ENCODE assay signal across 12 cellular contexts in the genomic region with DNA sequence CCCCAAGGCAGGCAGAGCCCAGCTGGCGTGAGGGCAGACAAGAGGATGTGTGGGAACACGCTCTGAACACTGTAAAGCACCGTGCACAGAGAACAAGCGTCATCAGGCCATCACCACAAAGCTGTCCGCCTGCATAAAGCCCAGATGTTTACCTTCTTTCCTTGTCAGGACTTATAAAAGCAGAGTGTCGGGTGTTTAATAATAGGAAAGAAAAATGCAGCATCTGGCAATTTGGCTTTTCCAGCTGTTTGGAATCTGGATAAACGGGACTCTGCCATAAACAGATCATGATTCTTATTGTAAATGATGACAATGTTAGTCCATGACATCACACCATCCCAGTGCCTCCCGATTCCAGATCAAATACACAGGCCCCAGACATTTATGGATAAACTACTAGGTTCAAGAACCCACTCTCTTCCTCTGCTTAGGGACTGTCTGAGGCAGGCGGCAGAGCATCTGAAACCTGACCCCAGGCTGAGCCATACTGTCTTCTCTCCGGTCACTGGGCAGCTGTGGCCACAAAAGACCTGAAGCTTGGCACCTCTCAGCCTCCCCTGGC.
DNase-seq lines count a peak whose midpoint lies in the region; ATAC-seq lines count a peak whose summit lies in the region.
"Had no signal": no experiment of that assay in that cellular context is flagged by ENCODE, and none has a peak within 500 bp of the region (broad histone marks: within the 10 kb centered on the region; RNA-seq: fewer than 3 reads in every experiment).

No MANE protein-coding gene starts in this region.

- H3K27ac ChIP-seq in epithelial cell of prostate: no peak overlapping the region
- H3K27ac ChIP-seq: tibial artery had no signal

- DNase-seq in HCEC 1CT (peak; percentile 92), NCI-H510A treated with DMSO at 0.1 percent for 48 hours (lab: John Stamatoyannopoulos, UW) (peak; percentile 15), epithelial cell of prostate (ENCODE audit: low read depth, low spot score) (peak; percentile 40), skeletal muscle cell (ENCODE audit: low read depth) (peak; percentile 87), HuH-7.5 (ENCODE audit: low spot score) (no peak), NCI-H1417 treated with DMSO at 0.1 percent for 48 hours (lab: John Stamatoyannopoulos, UW) (no peak)
- DNase-seq: activated CD4-positive, alpha-beta T cell treated with anti-CD3 and anti-CD28 coated beads, Interleukin-2, amount 50 U/mL, for 1 hour; activated gamma-delta T cell treated with Interleukin-2 at 50 U/mL for 16 hours; Caco-2; NCI-H1417; tibial artery had no signal

- H3K4me3 ChIP-seq in skeletal muscle cell (ENCODE audit: low read depth, low read length): peak overlapping the region; percentile 5
- H3K4me3 ChIP-seq: tibial artery had no signal

- ATAC-seq in GM21447 (IDR thresholded peaks at IDR 0.05; ENCODE audit: unreplicated experiment): no peak

Comparison
In these comparisons a context has a peak if more than half of its experiments do, and no peak if none do; other contexts are left out.
1. DNase-seq: peak in HCEC 1CT (single experiment), NCI-H510A treated with DMSO at 0.1 percent for 48 hours (single experiment), epithelial cell of prostate (single experiment) and skeletal muscle cell (single experiment); none in HuH-7.5 (single experiment) and NCI-H1417 treated with DMSO at 0.1 percent for 48 hours (single experiment).